ENCODE assay signal across 24 cellular contexts in genomic region chr4:161663844-161664243, GRCh38.
"Had no signal": no experiment of that assay in that cellular context is flagged by ENCODE, and none has a peak within 500 bp of the region (broad histone marks: within the 10 kb centered on the region; RNA-seq: fewer than 3 reads in every experiment).

No MANE protein-coding gene starts in this region.

- H3K4me1 Mint-ChIP-seq: memory B cell; mesothelial cell of epicardium; naive B cell; neural crest cell; stimulated activated effector memory CD8-positive, alpha-beta T cell treated with anti-CD3 and anti-CD28 coated beads, Interleukin-12 subunit alpha, Interleukin-12 subunit beta, amount 100 ng/mL, for 72 hours had no signal

- H3K9me3 Mint-ChIP-seq: mesothelial cell of epicardium, neural crest cell, type B pancreatic cell had no signal

- H3K4me3 ChIP-seq: lung, mucosa of descending colon, psoas muscle, sigmoid colon, testis, tibial artery had no signal

- H3K4me3 Mint-ChIP-seq: effector memory CD8-positive, alpha-beta T cell; memory B cell; mesothelial cell of epicardium; naive B cell; natural killer cell treated with Interleukin-12 subunit alpha and Interleukin-12 subunit beta and Interleukin-15 and Interleukin-18, amount 100 ng/mL, for 72 hours; neural crest cell; stimulated activated effector memory CD8-positive, alpha-beta T cell treated with anti-CD3 and anti-CD28 coated beads, Interleukin-12 subunit alpha, Interleukin-12 subunit beta, amount 100 ng/mL, for 72 hours; type B pancreatic cell had no signal

- H3K27me3 ChIP-seq: sigmoid colon, testis, tibial artery had no signal

- H3K27me3 Mint-ChIP-seq: effector memory CD8-positive, alpha-beta T cell; memory B cell; naive B cell; natural killer cell treated with Interleukin-12 subunit alpha and Interleukin-12 subunit beta and Interleukin-15 and Interleukin-18, amount 100 ng/mL, for 72 hours; type B pancreatic cell had no signal

- H3K27ac Mint-ChIP-seq: effector memory CD8-positive, alpha-beta T cell; memory B cell; mesothelial cell of epicardium; naive B cell; natural killer cell treated with Interleukin-12 subunit alpha and Interleukin-12 subunit beta and Interleukin-15 and Interleukin-18, amount 100 ng/mL, for 72 hours; stimulated activated effector memory CD8-positive, alpha-beta T cell treated with anti-CD3 and anti-CD28 coated beads, Interleukin-12 subunit alpha, Interleukin-12 subunit beta, amount 100 ng/mL, for 72 hours; type B pancreatic cell had no signal

- H3K9ac ChIP-seq: parathyroid adenoma had no signal

- H3K4me1 ChIP-seq: parathyroid adenoma, psoas muscle, sigmoid colon, testis, tibial artery had no signal

- H3K27ac ChIP-seq: parathyroid adenoma, psoas muscle, sigmoid colon, testis, tibial artery had no signal

- H3K36me3 Mint-ChIP-seq: memory B cell; mesothelial cell of epicardium; naive B cell; stimulated activated effector memory CD8-positive, alpha-beta T cell treated with anti-CD3 and anti-CD28 coated beads, Interleukin-12 subunit alpha, Interleukin-12 subunit beta, amount 100 ng/mL, for 72 hours; type B pancreatic cell had no signal

- H3K36me3 ChIP-seq: sigmoid colon, tibial artery had no signal

- H3K9me3 ChIP-seq: mucosa of descending colon, psoas muscle, sigmoid colon, testis, tibial artery had no signal

- ATAC-seq: effector memory CD8-positive, alpha-beta T cell; left lobe of liver; mucosa of descending colon; natural killer cell treated with Interleukin-12 subunit alpha and Interleukin-12 subunit beta and Interleukin-15 and Interleukin-18, amount 100 ng/mL, for 72 hours; psoas muscle; right cardiac atrium; stimulated activated effector memory CD8-positive, alpha-beta T cell treated with anti-CD3 and anti-CD28 coated beads, Interleukin-12 subunit alpha, Interleukin-12 subunit beta, amount 100 ng/mL, for 72 hours; stimulated activated naive CD8-positive, alpha-beta T cell treated with anti-CD3 and anti-CD28 coated beads, Interleukin-15, Interleukin-2, amounts not matched to agents 100 U/mL and 50 U/mL, for 24 hours had no signal

- H2AFZ ChIP-seq: parathyroid adenoma had no signal

- DNase-seq: cortex of kidney; effector memory CD8-positive, alpha-beta T cell; head of caudate nucleus; kidney; mucosa of descending colon; naive B cell; psoas muscle; right cardiac atrium; sigmoid colon; stimulated activated CD4-positive, alpha-beta T cell treated with anti-CD3 and anti-CD28 coated beads, Interleukin-2, amount 100 ng/mL, for 24 hours; stimulated activated CD4-positive, alpha-beta T cell treated with anti-CD3 and anti-CD28 coated beads, Interleukin-4, amount 100 ng/mL, for 24 hours; stimulated activated naive CD8-positive, alpha-beta T cell treated with anti-CD3 and anti-CD28 coated beads, Interleukin-15, Interleukin-2, amounts not matched to agents 100 U/mL and 50 U/mL, for 24 hours; substantia nigra; testis; tibial artery had no signal
